17 cellular contexts compared by ENCODE assay signal in genomic region chr4:2272026-2272827, GRCh38.
"Had no signal": no experiment of that assay in that cellular context is flagged by ENCODE, and none has a peak within 500 bp of the region (broad histone marks: within the 10 kb centered on the region; RNA-seq: fewer than 3 reads in every experiment).

No MANE protein-coding gene starts in this region.

- H3K9me3 ChIP-seq: left lung, suprapubic skin had no signal

- H3K36me3 ChIP-seq: left lung had no signal

- H3K4me3 ChIP-seq: coronary artery, left lung, suprapubic skin had no signal

- H3K4me1 ChIP-seq: left lung, suprapubic skin had no signal

- DNase-seq: activated CD4-positive, alpha-beta T cell treated with anti-CD3 and anti-CD28 coated beads for 1 hour; activated CD4-positive, alpha-beta T cell treated with anti-CD3 and anti-CD28 coated beads, Interleukin-2, amount 50 U/mL, for 4 hours; activated naive CD4-positive, alpha-beta T cell treated with anti-CD3 and anti-CD28 coated beads for 36 hours; activated naive CD8-positive, alpha-beta T cell treated with anti-CD3 and anti-CD28 coated beads, Interleukin-2, amount 50 U/mL, for 24 hours; effector memory CD4-positive, alpha-beta T cell; foreskin melanocyte; islet precursor cell; natural killer cell; nucleus accumbens; small intestine had no signal

- H3K27me3 ChIP-seq: left lung, suprapubic skin had no signal

- H3K27ac ChIP-seq: coronary artery, left lung, suprapubic skin had no signal

- FAIRE-seq: astrocyte, bronchial epithelial cell, small intestine had no signal

- ATAC-seq: activated naive CD8-positive, alpha-beta T cell treated with anti-CD3 and anti-CD28 coated beads, Interleukin-2, amount 50 U/mL, for 24 hours; activated T-helper 17 cell treated with anti-CD3 and anti-CD28 coated beads, Interleukin-2, amount 50 U/mL, for 72 hours; left lung; SK-N-SH treated with all-trans-retinoic acid at 6 μM for 48 hours had no signal
